9 cellular contexts compared by ENCODE assay signal in the genomic region with DNA sequence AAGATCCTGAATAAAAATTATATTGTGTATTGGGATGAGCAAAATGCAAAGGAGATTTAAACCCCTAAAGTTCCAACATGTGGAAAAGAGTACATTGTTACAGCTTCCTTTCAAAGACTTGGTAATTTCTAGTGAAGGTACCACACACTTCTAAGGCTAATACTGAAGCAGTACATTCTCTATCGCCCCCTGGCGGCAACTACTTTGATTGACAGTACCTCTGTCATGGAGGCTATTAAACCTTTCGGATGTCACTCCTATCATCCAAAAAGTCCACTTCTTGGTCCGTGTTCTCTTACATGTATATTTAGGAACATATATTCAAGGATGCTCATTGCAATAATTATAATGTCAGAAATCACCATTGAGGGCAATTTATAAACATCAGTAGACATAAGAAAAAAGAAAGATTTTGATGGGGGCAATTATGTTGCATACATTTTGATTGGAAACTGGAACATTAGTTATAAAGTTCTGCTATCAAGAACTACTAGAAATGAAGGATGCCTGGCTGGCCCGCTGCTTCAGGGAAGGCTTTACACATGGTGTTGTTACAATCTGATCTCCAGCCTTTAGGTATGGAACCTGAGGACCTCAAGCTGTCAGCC.
DNase-seq lines count a peak whose midpoint lies in the region; ATAC-seq lines count a peak whose summit lies in the region.
"Had no signal": no experiment of that assay in that cellular context is flagged by ENCODE, and none has a peak within 500 bp of the region (broad histone marks: within the 10 kb centered on the region; RNA-seq: fewer than 3 reads in every experiment).

No MANE protein-coding gene starts in this region.

- no peaks in the 10 kb centered on the region for H3K36me3 ChIP-seq in NT2/D1 (ENCODE audit: insufficient read depth, insufficient read length, low read length)
- no peaks in the 10 kb centered on the region for H3K36me3 ChIP-seq in naive thymus-derived CD4-positive, alpha-beta T cell (ENCODE audit: control insufficient read depth in 2 of 3, insufficient read depth in 3 of 3, low read length in 3 of 3)

- H3K27ac Mint-ChIP-seq in activated CD8-positive, alpha-beta memory T cell treated with anti-CD3 and anti-CD28 coated beads, Interleukin-2, amount 10 ng/mL, durations not matched to agents 7 days and 5 days: no peak overlapping the region
- H3K27ac Mint-ChIP-seq in naive thymus-derived CD4-positive, alpha-beta T cell: no peak overlapping the region
- H3K27ac Mint-ChIP-seq: dendritic cell treated with granulocyte-macrophage colony-stimulating factor and Interleukin-4, amounts not matched to agents 40 ng/mL and 50 ng/mL, for 4 days had no signal

- intact Hi-C loops in naive thymus-derived CD4-positive, alpha-beta T cell (cut with micrococcal nuclease): loop anchor here (2.0 to 5.0 kb wide), 6 partner anchors 496 to 911 kb away; no protein-coding TSS in a partner anchor

- no peaks in the 10 kb centered on the region for H3K36me3 Mint-ChIP-seq in activated CD8-positive, alpha-beta memory T cell treated with anti-CD3 and anti-CD28 coated beads, Interleukin-2, amount 10 ng/mL, durations not matched to agents 7 days and 5 days
- H3K36me3 Mint-ChIP-seq in naive thymus-derived CD4-positive, alpha-beta T cell: no peaks in the 10 kb centered on the region

- no peak overlapping the region for H3K4me3 Mint-ChIP-seq in activated CD8-positive, alpha-beta memory T cell treated with anti-CD3 and anti-CD28 coated beads, Interleukin-2, amount 10 ng/mL, durations not matched to agents 7 days and 5 days
- H3K4me3 Mint-ChIP-seq in naive thymus-derived CD4-positive, alpha-beta T cell: no peak overlapping the region
- H3K4me3 Mint-ChIP-seq: dendritic cell treated with granulocyte-macrophage colony-stimulating factor and Interleukin-4, amounts not matched to agents 40 ng/mL and 50 ng/mL, for 4 days had no signal

- no peaks in the 10 kb centered on the region for H3K4me1 ChIP-seq in NT2/D1 (ENCODE audit: insufficient read depth, insufficient read length)
- H3K4me1 ChIP-seq in naive thymus-derived CD4-positive, alpha-beta T cell (ENCODE audit: control insufficient read depth in 2 of 2, insufficient read depth in 2 of 2, low read length in 2 of 2): no peaks in the 10 kb centered on the region

- CTCF ChIA-PET in activated CD8-positive, alpha-beta memory T cell treated with anti-CD3 and anti-CD28 coated beads, Interleukin-2, amount 10 ng/mL, durations not matched to agents 7 days and 5 days (lab: Charles Lee): interaction anchor here (0.8 to 1.6 kb wide), 3 partner anchors 30 to 551 kb away, joined by 3 to 4 read pairs (median 3); no protein-coding TSS in a partner anchor
- CTCF ChIA-PET in naive thymus-derived CD4-positive, alpha-beta T cell (lab: Charles Lee): interaction anchor here (1.5 kb wide), 1 partner anchor 713 kb away, joined by 5 read pairs; no protein-coding TSS in a partner anchor

- H3K4me1 Mint-ChIP-seq in activated CD8-positive, alpha-beta memory T cell treated with anti-CD3 and anti-CD28 coated beads, Interleukin-2, amount 10 ng/mL, durations not matched to agents 7 days and 5 days: no peaks in the 10 kb centered on the region
- peaks cover 0 to 2% (median 0%) of the 10 kb centered on the region in 7 donors for H3K4me1 Mint-ChIP-seq in naive thymus-derived CD4-positive, alpha-beta T cell

- no peaks in the 10 kb centered on the region for H3K9me3 ChIP-seq in NT2/D1 (ENCODE audit: insufficient read depth, low read length)
- no peaks in the 10 kb centered on the region for H3K9me3 ChIP-seq in naive thymus-derived CD4-positive, alpha-beta T cell (ENCODE audit: control insufficient read depth in 2 of 3, low read length in 3 of 3)

- H3K27me3 ChIP-seq in NT2/D1 (ENCODE audit: insufficient read depth, insufficient read length): no peaks in the 10 kb centered on the region
- H3K27me3 ChIP-seq in naive thymus-derived CD4-positive, alpha-beta T cell (ENCODE audit: control insufficient read depth in 2 of 2, insufficient read depth in 2 of 2, low read length in 2 of 2): no peaks in the 10 kb centered on the region

- DNase-seq in COR-L47 (lab: John Stamatoyannopoulos, UW) (peak; percentile 72), NT2/D1 (ENCODE audit: low read depth, low spot score) (peak; percentile 59), epithelial cell of prostate (ENCODE audit: low read depth, low spot score) (peak; percentile 8)
- peak; percentile 77 for DNase-seq in activated CD8-positive, alpha-beta memory T cell treated with anti-CD3 and anti-CD28 coated beads, Interleukin-2, amount 10 ng/mL, durations not matched to agents 7 days and 5 days
- DNase-seq in naive thymus-derived CD4-positive, alpha-beta T cell: peak; percentile 10 to 60 (median 37)
- DNase-seq in stimulated activated naive CD4-positive, alpha-beta T cell treated with Interleukin-2 at 50 U/mL for 16 hours (lab: John Stamatoyannopoulos, UW): peak; percentile 42

- POLR2A ChIA-PET in naive thymus-derived CD4-positive, alpha-beta T cell (lab: Charles Lee): no interaction called here

- no peak overlapping the region for H3K4me3 ChIP-seq in NT2/D1 (ENCODE audit: insufficient read length, low read depth)
- no peak overlapping the region for H3K4me3 ChIP-seq in naive thymus-derived CD4-positive, alpha-beta T cell (ENCODE audit: low read length)

- ATAC-seq in GM19468 (IDR thresholded peaks at IDR 0.05; ENCODE audit: extremely low read depth, unreplicated experiment): peak; percentile 98
- ATAC-seq in HG03558 (IDR thresholded peaks at IDR 0.05; ENCODE audit: extremely low read depth, unreplicated experiment): peak; percentile 98
- ATAC-seq in activated CD8-positive, alpha-beta memory T cell treated with anti-CD3 and anti-CD28 coated beads, Interleukin-2, amount 10 ng/mL, durations not matched to agents 7 days and 5 days: peak; percentile 71
- ATAC-seq in naive thymus-derived CD4-positive, alpha-beta T cell: peak; percentile 73

- no peak overlapping the region for H3K27ac ChIP-seq in epithelial cell of prostate
- no peak overlapping the region for H3K27ac ChIP-seq in naive thymus-derived CD4-positive, alpha-beta T cell (ENCODE audit: low read depth, low read length)

- no peak overlapping the region for H3K9ac ChIP-seq in NT2/D1 (ENCODE audit: insufficient read length, low read depth)

- H3K9me3 Mint-ChIP-seq in activated CD8-positive, alpha-beta memory T cell treated with anti-CD3 and anti-CD28 coated beads, Interleukin-2, amount 10 ng/mL, durations not matched to agents 7 days and 5 days (ENCODE audit: low read depth): no peaks in the 10 kb centered on the region
- H3K9me3 Mint-ChIP-seq in naive thymus-derived CD4-positive, alpha-beta T cell: no peaks in the 10 kb centered on the region
- H3K9me3 Mint-ChIP-seq: dendritic cell treated with granulocyte-macrophage colony-stimulating factor and Interleukin-4, amounts not matched to agents 40 ng/mL and 50 ng/mL, for 4 days had no signal

- no peaks in the 10 kb centered on the region for H3K27me3 Mint-ChIP-seq in activated CD8-positive, alpha-beta memory T cell treated with anti-CD3 and anti-CD28 coated beads, Interleukin-2, amount 10 ng/mL, durations not matched to agents 7 days and 5 days
- peaks cover 0 to 4% (median 0%) of the 10 kb centered on the region in 5 donors for H3K27me3 Mint-ChIP-seq in naive thymus-derived CD4-positive, alpha-beta T cell
- H3K27me3 Mint-ChIP-seq: dendritic cell treated with granulocyte-macrophage colony-stimulating factor and Interleukin-4, amounts not matched to agents 40 ng/mL and 50 ng/mL, for 4 days had no signal

Comparison
In these comparisons a context has a peak if more than half of its experiments do, and no peak if none do; other contexts are left out.
1. DNase-seq: peak in every context shown above with its lines; median percentile 77 in activated CD8-positive, alpha-beta memory T cell treated with anti-CD3 and anti-CD28 coated beads, Interleukin-2, amount 10 ng/mL, durations not matched to agents 7 days and 5 days; 72 in COR-L47; 59 in NT2/D1; 42 in stimulated activated naive CD4-positive, alpha-beta T cell treated with Interleukin-2 at 50 U/mL for 16 hours; 37 in naive thymus-derived CD4-positive, alpha-beta T cell; 8 in epithelial cell of prostate.